1 cellular context compared by ENCODE assay signal in the genomic region with DNA sequence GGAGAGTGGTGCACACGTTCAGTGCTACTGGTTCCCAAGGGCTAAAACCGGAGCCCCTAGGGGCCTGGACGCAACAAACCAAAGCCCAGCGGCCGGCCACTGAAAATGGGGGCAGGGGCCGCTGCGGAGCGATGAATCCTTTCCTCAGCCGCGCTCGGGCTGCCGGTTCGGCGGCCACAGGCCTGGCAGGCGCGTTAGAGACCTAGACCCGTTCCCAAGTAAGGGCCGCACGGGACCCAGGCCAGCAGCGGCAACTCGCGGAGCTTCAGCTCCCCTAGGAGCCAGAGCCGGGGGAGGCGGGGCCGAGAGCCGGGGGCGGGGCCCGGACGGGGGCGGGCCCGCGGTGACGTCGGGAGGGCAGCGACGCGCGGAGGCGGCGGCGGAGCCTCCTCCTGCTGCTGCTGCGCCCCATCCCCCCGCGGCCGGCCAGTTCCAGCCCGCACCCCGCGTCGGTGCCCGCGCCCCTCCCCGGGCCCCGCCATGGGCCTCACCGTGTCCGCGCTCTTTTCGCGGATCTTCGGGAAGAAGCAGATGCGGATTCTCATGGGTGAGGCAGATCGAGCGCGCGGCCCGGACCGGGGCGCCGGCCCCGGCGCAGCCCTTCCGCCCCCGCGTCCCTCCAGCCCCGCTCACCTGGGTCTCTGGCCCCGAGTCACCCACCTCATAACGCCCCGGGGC.
TF ChIP-seq lines count a peak whose summit lies in the region.

A gene (plus strand): TSS at position 393 of the 678 bp plus-strand sequence. CDS start 88 bp downstream, at position 481.

TF ChIP-seq in IMR-90, 13 proteins besides CTCF, POLR2A, EP300 and RAD21 (continued from another document):
- TF ChIP-seq MAZ (IDR thresholded peaks at IDR 0.05; ENCODE audit: borderline replicate concordance, low read depth, low read length) (peak; percentile 64; the same call in 1 of the 2 replicates), SMC3 (IDR thresholded peaks at IDR 0.05; ENCODE audit: low read depth, low read length) (no peak)
TF ChIP-seq in IMR-90: peak in this region for 2.
